ENCODE assay signal across 8 cellular contexts in genomic region chr9:121282309-121283071, GRCh38. TPM values are rescaled to one million over a fixed set of nuclear protein-coding genes. Genes with fewer than 3 reads are reported as not detected.
DNase-seq lines count a peak whose midpoint lies in the region; ATAC-seq and TF ChIP-seq lines count a peak whose summit lies in the region.

No MANE protein-coding gene starts in this region.

- no peak for TF ChIP-seq CTCF in HFF-Myc (IDR thresholded peaks at IDR 0.05; ENCODE audit: low read depth, low read length, missing control alignments)

- no peaks in the 10 kb centered on the region for H3K27me3 Mint-ChIP-seq in CD4-positive, alpha-beta memory T cell

- no peak overlapping the region for H3K4me3 Mint-ChIP-seq in CD4-positive, alpha-beta memory T cell

- H3K4me1 Mint-ChIP-seq in CD4-positive, alpha-beta memory T cell = peaks cover 1 to 5% (median 4%) of the 10 kb centered on the region in 4 donors

- no peak for ATAC-seq in HG02571 (IDR thresholded peaks at IDR 0.05; ENCODE audit: unreplicated experiment)

- intact Hi-C loops in CD4-positive, alpha-beta memory T cell (cut with micrococcal nuclease) = no loop called here

- H3K9me3 ChIP-seq in subcutaneous abdominal adipose tissue (ENCODE audit: control insufficient read depth in 5 of 5, low read length in 5 of 5) = no peaks in the 10 kb centered on the region
- H3K9me3 ChIP-seq in CD4-positive, alpha-beta memory T cell (ENCODE audit: control insufficient read depth in 1 of 2, low read length in 2 of 2) = no peaks in the 10 kb centered on the region

- peak overlapping the region; percentile 88 for H3K27ac ChIP-seq in subcutaneous abdominal adipose tissue (ENCODE audit: low read depth, low read length)
- H3K27ac ChIP-seq in CD4-positive, alpha-beta memory T cell (ENCODE audit: low read depth, low read length) = no peak overlapping the region

- no peaks in the 10 kb centered on the region for H3K9me3 Mint-ChIP-seq in CD4-positive, alpha-beta memory T cell

- H3K4me1 ChIP-seq in subcutaneous abdominal adipose tissue (ENCODE audit: control insufficient read depth in 5 of 5, insufficient read depth in 5 of 5, low read length in 5 of 5) = peaks cover 38 to 99% (median 97%) of the 10 kb centered on the region in 5 donors
- no peaks in the 10 kb centered on the region for H3K4me1 ChIP-seq in CD4-positive, alpha-beta memory T cell (ENCODE audit: insufficient read depth, low read length)

- no peaks in the 10 kb centered on the region for H3K36me3 ChIP-seq in subcutaneous abdominal adipose tissue (ENCODE audit: control insufficient read depth in 5 of 5, insufficient read depth in 5 of 5, low read length in 5 of 5)
- no peaks in the 10 kb centered on the region for H3K36me3 ChIP-seq in CD4-positive, alpha-beta memory T cell (ENCODE audit: insufficient read depth, low read length)

- peak overlapping the region in 1 of 7 donors; percentile 56 for H3K27ac Mint-ChIP-seq in CD4-positive, alpha-beta memory T cell

- no peaks in the 10 kb centered on the region for H3K36me3 Mint-ChIP-seq in CD4-positive, alpha-beta memory T cell

- POLR2A ChIA-PET in CD4-positive, alpha-beta memory T cell (lab: Charles Lee; ENCODE audit: partially characterized antibody) = no interaction called here

- H3K4me3 ChIP-seq in HFF-Myc (replicated peaks; ENCODE audit: low read depth, low read length) (no peak overlapping the region), subcutaneous abdominal adipose tissue (ENCODE audit: low read depth in 1 of 5, low read length in 5 of 5) (peak overlapping the region in 3 of 5 donors; percentile 7 to 34 (median 13))
- H3K4me3 ChIP-seq in CD4-positive, alpha-beta memory T cell (ENCODE audit: low read length in 2 of 2) = no peak overlapping the region

- peak; percentile 87 for DNase-seq in HFF-Myc (ENCODE audit: extremely low read depth, low read depth)
- DNase-seq in astrocyte of the hippocampus (ENCODE audit: low read depth, low spot score) = peak; percentile 51
- DNase-seq in kidney glomerular epithelial cell (lab: John Stamatoyannopoulos, UW) = peak; percentile 6
- DNase-seq in SHP77 (lab: John Stamatoyannopoulos, UW) = no peak
- DNase-seq in CD4-positive, alpha-beta memory T cell = no peak
- DNase-seq in NCI-H2081 (lab: John Stamatoyannopoulos, UW) = no peak

- H3K9ac ChIP-seq in subcutaneous abdominal adipose tissue (ENCODE audit: low read length in 5 of 5) = peak overlapping the region in 4 of 5 donors; percentile 12 to 57 (median 32)

- no peaks in the 10 kb centered on the region for H3K27me3 ChIP-seq in subcutaneous abdominal adipose tissue (ENCODE audit: control insufficient read depth in 5 of 5, insufficient read depth in 4 of 5, low read length in 5 of 5)
- H3K27me3 ChIP-seq in CD4-positive, alpha-beta memory T cell (ENCODE audit: insufficient read depth, low read length) = no peaks in the 10 kb centered on the region

- CTCF ChIA-PET in CD4-positive, alpha-beta memory T cell (lab: Charles Lee; ENCODE audit: partially characterized antibody) = interaction anchor here (0.7 kb wide), 1 partner anchor 117 kb away, joined by 3 read pairs; no protein-coding TSS in a partner anchor

RNA-seq across cellular contexts. Expression of gene GSN, which starts 14.5 kb away (rescaled TPM):
- 1 to 10 TPM; 7.8 to 8.7 TPM for total RNA-seq in CD4-positive, alpha-beta memory T cell
- 1 to 10 TPM; 1.9 to 4.1 TPM for polyA plus RNA-seq in CD4-positive, alpha-beta memory T cell

Comparison
In these comparisons a context has a peak if more than half of its experiments do, and no peak if none do; other contexts are left out.
1. DNase-seq: peak in HFF-Myc (single experiment), astrocyte of the hippocampus (single experiment) and kidney glomerular epithelial cell (single experiment); none in SHP77 (0 of 2), CD4-positive, alpha-beta memory T cell (0 of 5) and NCI-H2081 (0 of 2).
2. H3K4me3 ChIP-seq: peak in subcutaneous abdominal adipose tissue (3 of 5); none in HFF-Myc (single experiment) and CD4-positive, alpha-beta memory T cell (0 of 2).